In the genomic region with DNA sequence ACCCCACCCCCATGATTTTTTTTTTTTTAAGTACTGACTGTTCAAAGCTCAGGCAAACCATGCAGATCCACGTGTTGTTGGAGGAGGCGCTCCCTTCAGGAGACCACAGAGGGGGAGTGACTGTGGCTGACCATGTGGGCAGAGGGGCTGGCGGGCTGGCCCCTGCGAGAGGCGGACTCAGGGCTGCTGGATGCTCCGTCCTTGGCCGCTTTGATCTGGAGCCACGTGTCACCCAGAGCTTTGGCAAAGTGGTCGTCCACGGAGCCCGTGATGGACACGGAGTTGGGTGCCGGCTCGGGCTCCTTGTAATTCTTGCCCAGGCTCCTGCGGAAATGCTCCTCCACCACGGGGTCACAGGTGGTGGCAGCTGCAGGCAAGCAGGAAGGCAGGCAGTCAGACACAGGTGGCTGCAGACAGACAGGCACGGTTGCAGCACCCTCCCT, we compare ENCODE assay signal across 12 cellular contexts.
A peak's percentile ranks its signal among the peaks of the same experiment; 100 is the strongest.
DNase-seq lines count a peak whose midpoint lies in the region; ATAC-seq, FAIRE-seq and TF ChIP-seq lines count a peak whose summit lies in the region.
"Had no signal": no experiment of that assay in that cellular context is flagged by ENCODE, and none has a peak within 500 bp of the region (broad histone marks: within the 10 kb centered on the region; RNA-seq: fewer than 3 reads in every experiment).

No MANE protein-coding gene starts in this region.

- ATAC-seq in GM18520 (IDR thresholded peaks at IDR 0.05; ENCODE audit: unreplicated experiment) = no peak
- ATAC-seq: stimulated activated memory B cell treated with anti-CD40 and anti-IgM and Interleukin-4, amounts not matched to agents 10 μg/mL and 1 μg/mL and 100 μg/mL, for 72 hours; T-cell had no signal

- WGBS in spleen, 5 donors = 87 to 91% (median 89%) methylated on average over 17 of the region's 17 CpGs

- DNase-seq in ascending aorta (ENCODE audit: low spot score in 2 of 2) = no peak
- DNase-seq in left kidney (ENCODE audit: low read depth, low spot score) = peak; percentile 62
- DNase-seq in spleen = peak; percentile 64
- no peak for DNase-seq in GM12891 (ENCODE audit: insufficient read length, low spot score)
- no peak for DNase-seq in erythroblast (lab: John Stamatoyannopoulos, UW)
- DNase-seq: activated CD4-positive, alpha-beta T cell treated with anti-CD3 and anti-CD28 coated beads, Interleukin-2, amount 50 U/mL, for 4 hours; colonic mucosa; NCI-H2107; T-cell had no signal

- no peaks in the 10 kb centered on the region for H3F3A ChIP-seq in OCI-LY1 (ENCODE audit: insufficient read depth, low read length)

- H4K20me1 ChIP-seq in OCI-LY1 (ENCODE audit: insufficient read depth, low read length) = no peaks in the 10 kb centered on the region

- TF ChIP-seq POLR2A in spleen (IDR thresholded peaks at IDR 0.05) (no peak), GM12891 (IDR thresholded peaks at IDR 0.05; ENCODE audit: low read depth, low read length) (no peak), erythroblast (IDR thresholded peaks at IDR 0.05; ENCODE audit: low read length) (no peak)

- intact Hi-C loops in ascending aorta (cut with DNase I) = no loop called here
- intact Hi-C loops in spleen (cut with DNase I; ENCODE audit: low total_unique reads) = no loop called here

- H3K36me3 ChIP-seq in OCI-LY1 (ENCODE audit: insufficient read depth, low read length) = peaks cover 67% of the 10 kb centered on the region
- peaks cover 21 to 34% of the 10 kb centered on the region in 2 donors for H3K36me3 ChIP-seq in ascending aorta
- H3K36me3 ChIP-seq in spleen = peaks cover 0 to 100% (median 60%) of the 10 kb centered on the region in 6 donors
- H3K36me3 ChIP-seq: colonic mucosa had no signal

- peaks cover 40% of the 10 kb centered on the region for H3K4me1 ChIP-seq in OCI-LY1 (ENCODE audit: insufficient read depth, low read length, severe bottlenecking)
- peaks cover 22 to 81% of the 10 kb centered on the region in 2 donors for H3K4me1 ChIP-seq in ascending aorta
- H3K4me1 ChIP-seq in spleen = peaks cover 0 to 70% (median 22%) of the 10 kb centered on the region in 6 donors
- H3K4me1 ChIP-seq: colonic mucosa had no signal

- FAIRE-seq in GM12891 (lab: Jason Lieb, UNC) = no peak

- no peaks in the 10 kb centered on the region for H3K9me3 ChIP-seq in OCI-LY1 (ENCODE audit: low read length)
- H3K9me3 ChIP-seq in ascending aorta = no peaks in the 10 kb centered on the region
- no peaks in the 10 kb centered on the region for H3K9me3 ChIP-seq in spleen
- H3K9me3 ChIP-seq: colonic mucosa had no signal

- no peaks in the 10 kb centered on the region for H3K79me2 ChIP-seq in OCI-LY1 (ENCODE audit: insufficient read depth, low read length)

- H3K27ac ChIP-seq in OCI-LY1 (ENCODE audit: low read depth, low read length, poor library complexity, severe bottlenecking) (peak overlapping the region; percentile 83), ascending aorta (peak overlapping the region; percentile 66 to 90), spleen (peak overlapping the region in 1 of 8 donors; percentile 50)
- H3K27ac ChIP-seq: colonic mucosa had no signal

- no peaks in the 10 kb centered on the region for H3K9me2 ChIP-seq in OCI-LY1 (ENCODE audit: low read depth, low read length)

- peak overlapping the region; percentile 29; the same call in 1 of the 2 replicates for H3K9ac ChIP-seq in OCI-LY1 (ENCODE audit: low read length)

- H2AFZ ChIP-seq in OCI-LY1 (ENCODE audit: low read length) = no peak overlapping the region

- H3K27me3 ChIP-seq in OCI-LY1 (ENCODE audit: insufficient read depth, low read length) = no peaks in the 10 kb centered on the region
- H3K27me3 ChIP-seq in ascending aorta = no peaks in the 10 kb centered on the region
- H3K27me3 ChIP-seq in spleen (replicated peaks in 1 of 7) = no peaks in the 10 kb centered on the region
- H3K27me3 ChIP-seq: colonic mucosa had no signal

- H3K4me2 ChIP-seq in OCI-LY1 (ENCODE audit: low read length) = peak overlapping the region; percentile 56; the same call in 1 of the 2 replicates

- TF ChIP-seq CTCF in OCI-LY1 (IDR thresholded peaks at IDR 0.05; ENCODE audit: low read length) = no peak
- no peak for TF ChIP-seq CTCF in ascending aorta (IDR thresholded peaks at IDR 0.05)
- TF ChIP-seq CTCF in spleen (IDR thresholded peaks at IDR 0.05 in 8 of 11, conservative IDR thresholded peaks at IDR 0.05 in 3 of 11) = no peak

- H3K4me3 ChIP-seq in OCI-LY1 (ENCODE audit: low read depth, low read length, poor library complexity, severe bottlenecking) (peak overlapping the region; percentile 23), ascending aorta (no peak overlapping the region), spleen (no peak overlapping the region)
- H3K4me3 ChIP-seq: colonic mucosa had no signal

TF ChIP-seq in GM12891, 5 proteins besides CTCF, POLR2A, EP300 and RAD21:
- TF ChIP-seq TAF1 (IDR thresholded peaks at IDR 0.05; ENCODE audit: low read depth, low read length) = no peak
- TF ChIP-seq POU2F2 (IDR thresholded peaks at IDR 0.05; ENCODE audit: low read depth, low read length) = no peak
- TF ChIP-seq SPI1 (IDR thresholded peaks at IDR 0.05; ENCODE audit: low read depth, low read length) = no peak
- no peak for TF ChIP-seq POLR2AphosphoS5 (IDR thresholded peaks at IDR 0.05; ENCODE audit: low read depth, low read length)
- no peak for TF ChIP-seq PAX5 (IDR thresholded peaks at IDR 0.05; ENCODE audit: insufficient read depth, low read length, severe bottlenecking)

Comparison
In these comparisons a context has a peak if more than half of its experiments do, and no peak if none do; other contexts are left out.
1. DNase-seq: peak in left kidney (single experiment) and spleen (single experiment); none in ascending aorta (0 of 2), GM12891 (single experiment) and erythroblast (0 of 2).